ENCODE assay signal across 26 cellular contexts in the genomic region with DNA sequence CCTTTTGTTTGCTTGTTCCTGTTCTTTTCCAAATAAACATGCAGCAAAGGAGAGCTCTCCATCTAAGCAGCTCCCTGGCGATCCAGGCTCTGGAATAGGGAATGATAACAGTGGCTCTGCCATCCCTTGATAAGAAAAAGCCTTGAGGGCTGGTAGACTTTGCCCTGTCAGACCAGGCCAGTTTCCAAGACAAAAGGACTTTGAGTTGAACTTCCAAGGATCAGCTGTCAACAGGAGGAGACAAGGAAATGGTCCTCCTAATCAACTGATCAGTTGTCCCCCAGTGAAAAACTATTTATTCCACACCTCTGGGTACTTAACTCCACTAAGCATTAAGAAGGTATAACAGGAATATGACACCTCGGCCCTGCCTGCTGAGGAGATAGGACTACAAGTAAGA.
DNase-seq lines count a peak whose midpoint lies in the region; ATAC-seq, FAIRE-seq and TF ChIP-seq lines count a peak whose summit lies in the region.
"Had no signal": no experiment of that assay in that cellular context is flagged by ENCODE, and none has a peak within 500 bp of the region (broad histone marks: within the 10 kb centered on the region; RNA-seq: fewer than 3 reads in every experiment).

No MANE protein-coding gene starts in this region.

- FAIRE-seq in HepG2 (lab: Jason Lieb, UNC): no peak
- FAIRE-seq: K562 had no signal

- no peaks in the 10 kb centered on the region for H3K36me3 Mint-ChIP-seq in activated T-cell treated with anti-CD3 and anti-CD28 coated beads, Interleukin-2, amount 50 U/mL, for 72 hours (ENCODE audit: insufficient read depth in 2 of 2)
- H3K36me3 Mint-ChIP-seq: CD4-positive, CD25-positive, alpha-beta regulatory T cell had no signal

- no peak for DNase-seq in HepG2 (ENCODE audit: low spot score)
- DNase-seq in iPS-NIHi7 (ENCODE audit: extremely low spot score): peak; percentile 9
- DNase-seq in mucosa of gallbladder (ENCODE audit: low spot score): peak; percentile 40
- DNase-seq in vagina (ENCODE audit: extremely low spot score in 2 of 2): no peak
- DNase-seq in activated T-cell treated with anti-CD3 and anti-CD28 coated beads, Interleukin-2, amount 50 U/mL, for 72 hours: no peak
- no peak for DNase-seq in sciatic nerve (ENCODE audit: low spot score)
- DNase-seq: 8988T; ACHN; CD4-positive, CD25-positive, alpha-beta regulatory T cell; DMS153; DND-41; H9; MV-4-11; NCI-H1105; NCI-H1436 treated with DMSO at 0.1 percent for 48 hours; NCI-H187 treated with DMSO at 0.1 percent for 48 hours; NCI-H446 treated with DMSO at 0.1 percent for 48 hours; NCI-H526; NCI-H82; NK-92 treated with Interleukin-12 subunit alpha and Interleukin-12 subunit beta, amount 100 ng/mL, for 24 hours; PC-3; SJCRH30 had no signal

- TF ChIP-seq CTCF in liver (IDR thresholded peaks at IDR 0.05; ENCODE audit: low read depth, low read length, missing input control) (no peak), HepG2 (CRISPR knock-in tag; IDR thresholded peaks at IDR 0.05) (no peak), vagina (IDR thresholded peaks at IDR 0.05) (no peak)

- H3K79me2 ChIP-seq in HepG2 (ENCODE audit: insufficient read depth, low read length): no peaks in the 10 kb centered on the region

- CTCF ChIA-PET in HepG2 (lab: Yijun Ruan, JAX; ENCODE audit: low intra/inter-chr PET ratio, low total read pairs): no interaction called here

- no peak overlapping the region for H3K4me2 ChIP-seq in HepG2 (ENCODE audit: low read depth, low read length)
- H3K4me2 ChIP-seq: GM23338 had no signal

- H3K4me3 ChIP-seq in liver (ENCODE audit: low read depth in 1 of 3, low read length in 3 of 3) (no peak overlapping the region), HepG2 (replicated peaks in 1 of 3; ENCODE audit: insufficient read depth in 1 of 3, low read depth in 2 of 3, low read length in 3 of 3) (no peak overlapping the region), vagina (no peak overlapping the region)
- H3K4me3 ChIP-seq: GM23338, K562, SJCRH30 had no signal

- in situ Hi-C loops in HepG2 (cut with HindIII; ENCODE audit: extremely low pct_ligation_motif_present, low pct_unique_long_range_greater_than_20kb): no loop called here

- H3K36me3 ChIP-seq in liver (ENCODE audit: control insufficient read depth in 4 of 4, insufficient read depth in 3 of 4, low read depth in 1 of 4, low read length in 3 of 4): peaks cover 0 to 2% (median 0%) of the 10 kb centered on the region in 4 donors
- peaks cover 2% of the 10 kb centered on the region in 2 experiments; a peak in 2 of 5 replicates for H3K36me3 ChIP-seq in HepG2 (replicated peaks in 1 of 2; ENCODE audit: control insufficient read depth in 1 of 2, insufficient read depth in 2 of 2, low read length in 2 of 2)
- H3K36me3 ChIP-seq in vagina: peaks cover 0 to 6% of the 10 kb centered on the region in 2 donors

- no peak overlapping the region for H3K27ac ChIP-seq in liver (ENCODE audit: low read depth in 1 of 2, low read length in 2 of 2)
- H3K27ac ChIP-seq in HepG2 (ENCODE audit: extremely low read length, insufficient read depth, low read length): no peak overlapping the region
- H3K27ac ChIP-seq in vagina: peak overlapping the region; percentile 32
- H3K27ac ChIP-seq: SJCRH30 had no signal

- POLR2A ChIA-PET in HepG2 (lab: Yijun Ruan, JAX): no interaction called here

- H3K4me1 ChIP-seq in liver (ENCODE audit: control insufficient read depth in 4 of 4, insufficient read depth in 4 of 4, low read length in 3 of 4): no peaks in the 10 kb centered on the region
- H3K4me1 ChIP-seq in HepG2 (ENCODE audit: insufficient read depth, low read length): 0 out of 2 replicates have a peak, but pooled peaks cover 6% of the 10 kb centered on the region
- peaks cover 54% of the 10 kb centered on the region for H3K4me1 ChIP-seq in vagina
- H3K4me1 ChIP-seq: SJCRH30 had no signal

- no peaks in the 10 kb centered on the region for H4K20me1 ChIP-seq in HepG2 (ENCODE audit: insufficient read depth, low read length)

- H3K4me1 Mint-ChIP-seq in activated T-cell treated with anti-CD3 and anti-CD28 coated beads, Interleukin-2, amount 50 U/mL, for 72 hours (ENCODE audit: low read depth): no peaks in the 10 kb centered on the region
- H3K4me1 Mint-ChIP-seq: CD4-positive, CD25-positive, alpha-beta regulatory T cell had no signal

- no peaks in the 10 kb centered on the region for H3K9me3 Mint-ChIP-seq in activated T-cell treated with anti-CD3 and anti-CD28 coated beads, Interleukin-2, amount 50 U/mL, for 72 hours
- H3K9me3 Mint-ChIP-seq: CD4-positive, CD25-positive, alpha-beta regulatory T cell; GM23338; H9 had no signal

- no peaks in the 10 kb centered on the region for H3K9me3 ChIP-seq in liver (ENCODE audit: control insufficient read depth in 4 of 4, low read length in 3 of 4)
- no peaks in the 10 kb centered on the region for H3K9me3 ChIP-seq in HepG2 (ENCODE audit: low read length)
- H3K9me3 ChIP-seq in vagina: no peaks in the 10 kb centered on the region
- H3K9me3 ChIP-seq: SJCRH30 had no signal

- H3K4me3 Mint-ChIP-seq in activated T-cell treated with anti-CD3 and anti-CD28 coated beads, Interleukin-2, amount 50 U/mL, for 72 hours: no peak overlapping the region
- H3K4me3 Mint-ChIP-seq: CD4-positive, CD25-positive, alpha-beta regulatory T cell; GM23338; H9 had no signal

- H3K9ac ChIP-seq in liver (ENCODE audit: low read depth in 1 of 2, low read length in 2 of 2) (no peak overlapping the region), HepG2 (ENCODE audit: insufficient read depth, low read depth, low read length) (no peak overlapping the region)

- no peak overlapping the region for H2AFZ ChIP-seq in HepG2 (ENCODE audit: low read length)
- H2AFZ ChIP-seq: GM23338 had no signal

- TF ChIP-seq POLR2A in HepG2 (IDR thresholded peaks at IDR 0.05; ENCODE audit: insufficient read depth in 1 of 2, low read depth in 2 of 2, low read length in 2 of 2) (no peak), vagina (IDR thresholded peaks at IDR 0.05) (no peak)

- H3K27me3 Mint-ChIP-seq in activated T-cell treated with anti-CD3 and anti-CD28 coated beads, Interleukin-2, amount 50 U/mL, for 72 hours (ENCODE audit: low read depth): no peaks in the 10 kb centered on the region
- H3K27me3 Mint-ChIP-seq: CD4-positive, CD25-positive, alpha-beta regulatory T cell had no signal

- no TSS peak for BruUV-seq in HepG2 (replicated peaks; lab: Mats Ljungman, UMichigan)

- H3K27me3 ChIP-seq in liver (ENCODE audit: control insufficient read depth in 4 of 4, insufficient read depth in 4 of 4, low read length in 3 of 4): no peaks in the 10 kb centered on the region
- no peaks in the 10 kb centered on the region; a peak in 1 of 5 replicates for H3K27me3 ChIP-seq in HepG2 (ENCODE audit: control insufficient read depth in 1 of 2, insufficient read depth in 2 of 2, low read length in 2 of 2)
- no peaks in the 10 kb centered on the region for H3K27me3 ChIP-seq in vagina
- H3K27me3 ChIP-seq: SJCRH30 had no signal

- no peak for TF ChIP-seq EP300 in HepG2 (IDR thresholded peaks at IDR 0.05; ENCODE audit: low read depth in 2 of 2, low read length in 2 of 2)
- TF ChIP-seq EP300 in HepG2 (CRISPR knock-in tag; IDR thresholded peaks at IDR 0.05; ENCODE audit: borderline replicate concordance): no peak

- no peak for TF ChIP-seq RAD21 in liver (IDR thresholded peaks at IDR 0.05)
- TF ChIP-seq RAD21 in HepG2 (CRISPR knock-in tag; IDR thresholded peaks at IDR 0.05): no peak

- 63% methylated on average over 2 of the region's 2 CpGs for WGBS in liver
- 87% methylated on average over 2 of the region's 2 CpGs for WGBS in HepG2 (ENCODE audit: low lambda C conversion rate)

- H3K27ac Mint-ChIP-seq in activated T-cell treated with anti-CD3 and anti-CD28 coated beads, Interleukin-2, amount 50 U/mL, for 72 hours: no peak overlapping the region
- H3K27ac Mint-ChIP-seq: CD4-positive, CD25-positive, alpha-beta regulatory T cell; GM23338; H9 had no signal

- intact Hi-C loops in HepG2 (cut with micrococcal nuclease; ENCODE audit: unreplicated experiment): no loop called here
- intact Hi-C loops in vagina (cut with DNase I): no loop called here
- intact Hi-C loops in sciatic nerve (cut with DNase I): no loop called here

- ATAC-seq in HepG2 (no peak), HG02840 (IDR thresholded peaks at IDR 0.05; ENCODE audit: low FRiP score, unreplicated experiment) (no peak), sciatic nerve (no peak)
- no peak for ATAC-seq in activated T-cell treated with anti-CD3 and anti-CD28 coated beads, Interleukin-2, amount 50 U/mL, for 72 hours (replicated peaks in 1 of 2)
- ATAC-seq: GM23338, K562, PC-3 had no signal

TF ChIP-seq in liver, 16 proteins besides CTCF, POLR2A, EP300 and RAD21:
- TF ChIP-seq, protein P1, sequence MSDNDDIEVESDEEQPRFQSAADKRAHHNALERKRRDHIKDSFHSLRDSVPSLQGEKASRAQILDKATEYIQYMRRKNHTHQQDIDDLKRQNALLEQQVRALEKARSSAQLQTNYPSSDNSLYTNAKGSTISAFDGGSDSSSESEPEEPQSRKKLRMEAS (IDR thresholded peaks at IDR 0.05): no peak
- TF ChIP-seq HNF4A (conservative IDR thresholded peaks at IDR 0.05) (peak; percentile 23 to 27), YY1 (IDR thresholded peaks at IDR 0.05) (no peak), RXRA (IDR thresholded peaks at IDR 0.05) (no peak), TAF1 (conservative IDR thresholded peaks at IDR 0.05) (no peak)

TF ChIP-seq in HepG2, 621 proteins besides CTCF, POLR2A, EP300 and RAD21:
- TF ChIP-seq HCFC1 (IDR thresholded peaks at IDR 0.05; ENCODE audit: low read depth, low read length) (no peak), GATA4 (IDR thresholded peaks at IDR 0.05; ENCODE audit: borderline replicate concordance, low read depth) (no peak), AGO1 (IDR thresholded peaks at IDR 0.05; ENCODE audit: low read depth, low read length, poor library complexity, severe bottlenecking) (no peak), PCBP1 (IDR thresholded peaks at IDR 0.05; ENCODE audit: borderline replicate concordance, low read depth, low read length) (no peak), ZNF296 (CRISPR knock-in tag; conservative IDR thresholded peaks at IDR 0.05) (no peak)
- TF ChIP-seq, protein P2, sequence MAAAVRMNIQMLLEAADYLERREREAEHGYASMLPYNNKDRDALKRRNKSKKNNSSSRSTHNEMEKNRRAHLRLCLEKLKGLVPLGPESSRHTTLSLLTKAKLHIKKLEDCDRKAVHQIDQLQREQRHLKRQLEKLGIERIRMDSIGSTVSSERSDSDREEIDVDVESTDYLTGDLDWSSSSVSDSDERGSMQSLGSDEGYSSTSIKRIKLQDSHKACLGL (CRISPR knock-in tag; IDR thresholded peaks at IDR 0.05): no peak

Comparison
In these comparisons a context has a peak if more than half of its experiments do, and no peak if none do; other contexts are left out.
1. DNase-seq: peak in iPS-NIHi7 (single experiment) and mucosa of gallbladder (single experiment); none in HepG2 (single experiment), vagina (0 of 2), activated T-cell treated with anti-CD3 and anti-CD28 coated beads, Interleukin-2, amount 50 U/mL, for 72 hours (0 of 2) and sciatic nerve (single experiment).